Comparison of ENCODE assay signal across 1 cellular context in genomic region chr19:42635233-42635539, GRCh38.
TF ChIP-seq lines count a peak whose summit lies in the region.

No MANE protein-coding gene starts in this region.

TF ChIP-seq in HCT116, 20 proteins besides CTCF, POLR2A, EP300 and RAD21 (continued from another document):
- no peak for TF ChIP-seq ZBTB33 (IDR thresholded peaks at IDR 0.05; ENCODE audit: extremely low read depth, insufficient replicate concordance, low read length)
- TF ChIP-seq ATF3 (IDR thresholded peaks at IDR 0.05) = no peak
- no peak for TF ChIP-seq POLR2AphosphoS5 (IDR thresholded peaks at IDR 0.05; ENCODE audit: low read depth, low read length)
- TF ChIP-seq ZFX (IDR thresholded peaks at IDR 0.05) = no peak
- no peak for TF ChIP-seq EGR1 (IDR thresholded peaks at IDR 0.05; ENCODE audit: low read depth)
- no peak for TF ChIP-seq EZH2 (IDR thresholded peaks at IDR 0.05)
